In genomic region chr5:172852490-172853354, GRCh38 we compare ENCODE assay signal across 1 cellular context.
A peak's percentile ranks its signal among the peaks of the same experiment; 100 is the strongest.
TF ChIP-seq lines count a peak whose summit lies in the region.

No MANE protein-coding gene starts in this region.

TF ChIP-seq in HepG2, 621 proteins besides CTCF, POLR2A, EP300 and RAD21 (continued from another document and continues in another):
- TF ChIP-seq UBTF (CRISPR knock-in tag; IDR thresholded peaks at IDR 0.05) = peak; percentile 68
- peak; percentile 60; the same call in 1 of the 2 replicates for TF ChIP-seq HOMEZ (CRISPR knock-in tag; IDR thresholded peaks at IDR 0.05; ENCODE audit: low read depth)
- TF ChIP-seq GZF1 (CRISPR knock-in tag; IDR thresholded peaks at IDR 0.05) = peak; percentile 63; the same call in 1 of the 2 replicates
- peak; percentile 24; the same call in 1 of the 2 replicates for TF ChIP-seq ZNF770 (CRISPR knock-in tag; IDR thresholded peaks at IDR 0.05)
- TF ChIP-seq RERE (CRISPR knock-in tag; IDR thresholded peaks at IDR 0.05; ENCODE audit: low read depth) = peak; percentile 37
- TF ChIP-seq ZNF225 (CRISPR knock-in tag; IDR thresholded peaks at IDR 0.05) = peak; percentile 75; the same call in 1 of the 2 replicates
- peak; percentile 97 for TF ChIP-seq SAP130 (CRISPR knock-in tag; IDR thresholded peaks at IDR 0.05; ENCODE audit: low read depth)
- TF ChIP-seq ZNF746 (CRISPR knock-in tag; IDR thresholded peaks at IDR 0.05) = peak; percentile 82
- TF ChIP-seq RARA (CRISPR knock-in tag; IDR thresholded peaks at IDR 0.05) = peak; percentile 94
- no peak for TF ChIP-seq XRCC5 (optimal IDR thresholded peaks at IDR 0.05; ENCODE audit: low read length)
- TF ChIP-seq CEBPG (CRISPR knock-in tag; IDR thresholded peaks at IDR 0.05) = peak; percentile 27; the same call in 1 of the 2 replicates
- no peak; the same call in 1 of the 2 replicates for TF ChIP-seq ZBTB2 (CRISPR knock-in tag; IDR thresholded peaks at IDR 0.05; ENCODE audit: low read depth)
- TF ChIP-seq HDAC2 (CRISPR knock-in tag; IDR thresholded peaks at IDR 0.05) = peak; percentile 95
- peak; percentile 72 for TF ChIP-seq ZSCAN31 (CRISPR knock-in tag; IDR thresholded peaks at IDR 0.05; ENCODE audit: low read depth)
- TF ChIP-seq HHEX (CRISPR knock-in tag; IDR thresholded peaks at IDR 0.05) = peak; percentile 56
- TF ChIP-seq ZNF691 (CRISPR knock-in tag; IDR thresholded peaks at IDR 0.05; ENCODE audit: borderline replicate concordance, low read depth) = peak; percentile 95
- TF ChIP-seq TGIF2 (CRISPR knock-in tag; IDR thresholded peaks at IDR 0.05) = peak; percentile 98
- 0 out of 2 replicates have a peak, but pooled peaks have one; percentile 7 for TF ChIP-seq ZNF629 (CRISPR knock-in tag; conservative IDR thresholded peaks at IDR 0.05)
- TF ChIP-seq ONECUT2 (CRISPR knock-in tag; IDR thresholded peaks at IDR 0.05) = no peak
- peak; percentile 98 for TF ChIP-seq THRA (CRISPR knock-in tag; IDR thresholded peaks at IDR 0.05; ENCODE audit: borderline replicate concordance)
- TF ChIP-seq NCOR1 (IDR thresholded peaks at IDR 0.05; ENCODE audit: borderline replicate concordance, low read length) = peak; percentile 92
- TF ChIP-seq ARNT (IDR thresholded peaks at IDR 0.05) = no peak
- peak; percentile 96 for TF ChIP-seq MXI1 (IDR thresholded peaks at IDR 0.05; ENCODE audit: borderline replicate concordance, low read depth, low read length)
- no peak for TF ChIP-seq ZNF468 (CRISPR knock-in tag; IDR thresholded peaks at IDR 0.05)
- peak; percentile 72; the same call in 1 of the 2 replicates for TF ChIP-seq HMGXB3 (CRISPR knock-in tag; IDR thresholded peaks at IDR 0.05; ENCODE audit: borderline replicate concordance)
- 0 out of 2 replicates have a peak, but pooled peaks have one; percentile 39 for TF ChIP-seq ZNF704 (CRISPR knock-in tag; IDR thresholded peaks at IDR 0.05; ENCODE audit: borderline replicate concordance)
- TF ChIP-seq JUND (CRISPR knock-in tag; IDR thresholded peaks at IDR 0.05) = peak; percentile 88
- TF ChIP-seq ZFP90 (CRISPR knock-in tag; IDR thresholded peaks at IDR 0.05; ENCODE audit: borderline replicate concordance) = peak; percentile 83; the same call in 1 of the 2 replicates
- no peak for TF ChIP-seq PREB (CRISPR knock-in tag; IDR thresholded peaks at IDR 0.05)
- peak; percentile 85 for TF ChIP-seq MEF2D (CRISPR knock-in tag; IDR thresholded peaks at IDR 0.05)
- no peak for TF ChIP-seq SIX4 (CRISPR knock-in tag; IDR thresholded peaks at IDR 0.05)
- peak; percentile 94 for TF ChIP-seq ZNF670 (CRISPR knock-in tag; IDR thresholded peaks at IDR 0.05; ENCODE audit: borderline replicate concordance)
